Comparison of ENCODE assay signal across 8 cellular contexts in genomic region chr6:144064402-144064830, GRCh38. TPM values are rescaled to one million over a fixed set of nuclear protein-coding genes. Genes with fewer than 3 reads are reported as not detected.
DNase-seq lines count a peak whose midpoint lies in the region; ATAC-seq and TF ChIP-seq lines count a peak whose summit lies in the region.

No MANE protein-coding gene starts in this region.

- H3F3A ChIP-seq in GM23248 (ENCODE audit: insufficient read depth) (no peaks in the 10 kb centered on the region), MM.1S (ENCODE audit: insufficient read depth, low read length) (0 out of 2 replicates have a peak, but pooled peaks cover 5% of the 10 kb centered on the region)

- H3K79me2 ChIP-seq in GM23248 (ENCODE audit: insufficient read depth) (no peaks in the 10 kb centered on the region), MM.1S (ENCODE audit: low read length) (no peaks in the 10 kb centered on the region)

- H4K20me1 ChIP-seq in GM23248 (ENCODE audit: insufficient read depth) (no peaks in the 10 kb centered on the region), MM.1S (ENCODE audit: insufficient read depth, low read length) (no peaks in the 10 kb centered on the region)

- H3K27me3 ChIP-seq in GM23248 (replicated peaks; ENCODE audit: insufficient read depth) (peaks cover 63% of the 10 kb centered on the region), MM.1S (replicated peaks; ENCODE audit: insufficient read depth, low read length) (no peaks in the 10 kb centered on the region), tibial artery (peaks cover 0 to 3% of the 10 kb centered on the region in 2 donors)

- no peaks in the 10 kb centered on the region for H3K36me3 ChIP-seq in GM23248 (ENCODE audit: low read depth)
- no peaks in the 10 kb centered on the region for H3K36me3 ChIP-seq in MM.1S (replicated peaks; ENCODE audit: insufficient read depth, low read length)
- no peaks in the 10 kb centered on the region for H3K36me3 ChIP-seq in tibial artery

- DNase-seq in D341Med (ENCODE audit: low spot score): peak; percentile 50
- peak; percentile 43 for DNase-seq in GM23248
- no peak for DNase-seq in MM.1S
- peak; percentile 65 for DNase-seq in activated T-cell treated with anti-CD3 and anti-CD28 coated beads for 4 hours
- no peak for DNase-seq in fibroblast of mammary gland (ENCODE audit: low read depth)
- DNase-seq in omental fat pad (ENCODE audit: low spot score): no peak
- peak; percentile 27 to 67 for DNase-seq in tibial artery
- no peak for DNase-seq in NCI-H510A treated with DMSO at 0.1 percent for 48 hours (lab: John Stamatoyannopoulos, UW)

- H3K9me2 ChIP-seq in GM23248 (ENCODE audit: insufficient read depth) (no peaks in the 10 kb centered on the region), MM.1S (replicated peaks; ENCODE audit: insufficient read depth, low read length) (no peaks in the 10 kb centered on the region)

- H3K4me3 ChIP-seq in GM23248 (peak overlapping the region; percentile 78), MM.1S (ENCODE audit: low read length) (peak overlapping the region; percentile 67), fibroblast of mammary gland (ENCODE audit: control insufficient read depth, low read depth, low read length) (peak overlapping the region; percentile 51), tibial artery (peak overlapping the region; percentile 62 to 83)

- peak overlapping the region; percentile 28; the same call in 1 of the 2 replicates for H3K9ac ChIP-seq in GM23248
- peak overlapping the region; percentile 59; the same call in 1 of the 2 replicates for H3K9ac ChIP-seq in MM.1S (ENCODE audit: low read length)

- H2AFZ ChIP-seq in GM23248: peak overlapping the region; percentile 84
- H2AFZ ChIP-seq in MM.1S (ENCODE audit: low read length): peak overlapping the region; percentile 81

- peak overlapping the region; percentile 90 for H3K4me2 ChIP-seq in GM23248 (ENCODE audit: unreplicated experiment)
- peak overlapping the region; percentile 79 for H3K4me2 ChIP-seq in MM.1S (ENCODE audit: low read depth, low read length)

- H3K4me1 ChIP-seq in GM23248 (ENCODE audit: insufficient read depth) (no peaks in the 10 kb centered on the region), MM.1S (ENCODE audit: low read length) (peaks cover 7% of the 10 kb centered on the region; the same call in 1 of the 2 replicates), tibial artery (peaks cover 0 to 20% (median 10%) of the 10 kb centered on the region in 4 donors)

- in situ Hi-C loops in GM23248 (cut with MboI): no loop called here

- intact Hi-C loops in tibial artery (cut with DNase I; ENCODE audit: low total_unique reads): no loop called here

- H3K9me3 ChIP-seq in GM23248 (ENCODE audit: low read depth) (no peaks in the 10 kb centered on the region), MM.1S (replicated peaks; ENCODE audit: insufficient read depth, low read length) (no peaks in the 10 kb centered on the region), tibial artery (no peaks in the 10 kb centered on the region)

- no peak for TF ChIP-seq CTCF in MM.1S (IDR thresholded peaks at IDR 0.05; ENCODE audit: low read length)
- no peak for TF ChIP-seq CTCF in fibroblast of mammary gland (conservative IDR thresholded peaks at IDR 0.05; ENCODE audit: control insufficient read depth, insufficient read depth, low read depth, low read length)
- TF ChIP-seq CTCF in omental fat pad (IDR thresholded peaks at IDR 0.05): no peak
- no peak for TF ChIP-seq CTCF in tibial artery (IDR thresholded peaks at IDR 0.05)

- no peak overlapping the region for H3K27ac ChIP-seq in GM23248
- H3K27ac ChIP-seq in MM.1S (ENCODE audit: low read length): no peak overlapping the region
- H3K27ac ChIP-seq in tibial artery: peak overlapping the region; percentile 36 to 38

- 2 to 3% methylated on average over 30 to 34 of the region's 44 CpGs for WGBS in GM23248 (ENCODE audit: low coverage in 1 of 2, low lambda C conversion rate in 2 of 2, missing lambda C conversion rate in 2 of 2), 2 experiments

- ATAC-seq in omental fat pad (ENCODE audit: low FRiP score): peak; percentile 15

RNA-seq across cellular contexts. Expression of gene SF3B5, which starts 31.0 kb away (rescaled TPM):
- total RNA-seq in GM23248 (2014; rRNA removed; shearing (Covaris generic)): 131 and 137 TPM in 2 replicates
- 192 and 197 TPM in 2 replicates for polyA plus RNA-seq in GM23248 (2016; fragmentation: Nextera tagmentation; extraction: Ambion mirVana)
- 100 to 1,000 TPM; 105 to 189 (median 157) TPM for total RNA-seq in omental fat pad

RNA-seq across cellular contexts. Expression of gene PLAGL1, which starts 56.4 kb away (rescaled TPM):
- total RNA-seq in GM23248 (2014; rRNA removed; shearing (Covaris generic)): 20.7 and 22.8 TPM in 2 replicates
- polyA plus RNA-seq in GM23248 (2016; fragmentation: Nextera tagmentation; extraction: Ambion mirVana): 42.2 and 43.8 TPM in 2 replicates
- 10 to 100 TPM; 22.3 to 33.6 (median 26.0) TPM for total RNA-seq in omental fat pad

Comparison
In these comparisons a context has a peak if more than half of its experiments do, and no peak if none do; other contexts are left out.
1. DNase-seq: peak in D341Med (single experiment), GM23248 (single experiment), activated T-cell treated with anti-CD3 and anti-CD28 coated beads for 4 hours (single experiment) and tibial artery (2 of 2); none in MM.1S (single experiment), fibroblast of mammary gland (single experiment), omental fat pad (single experiment) and NCI-H510A treated with DMSO at 0.1 percent for 48 hours (single experiment).
2. H3K27ac ChIP-seq: peak in tibial artery (2 of 2); none in GM23248 (single experiment) and MM.1S (single experiment).
3. Peak in every context shown above with its lines, with median percentiles within 50 percentile points of each other: H3K4me3 ChIP-seq.